10 cellular contexts compared by ENCODE assay signal in genomic region chr7:99560834-99561734, GRCh38. TPM values are rescaled to one million over a fixed set of nuclear protein-coding genes. Genes with fewer than 3 reads are reported as not detected.
DNase-seq lines count a peak whose midpoint lies in the region; ATAC-seq and TF ChIP-seq lines count a peak whose summit lies in the region.
"Had no signal": no experiment of that assay in that cellular context is flagged by ENCODE, and none has a peak within 500 bp of the region (broad histone marks: within the 10 kb centered on the region; RNA-seq: fewer than 3 reads in every experiment).

No MANE protein-coding gene starts in this region.

- intact Hi-C loops in upper lobe of right lung (cut with DNase I) = no loop called here

- CTCF ChIA-PET in activated naive CD4-positive, alpha-beta T cell treated with anti-CD3 and anti-CD28 coated beads, Interleukin-2, amount 10 ng/mL, durations not matched to agents 7 days and 5 days (lab: Charles Lee) = no interaction called here
- CTCF ChIA-PET in activated CD4-positive, alpha-beta memory T cell treated with anti-CD3 and anti-CD28 coated beads, Interleukin-2, amount 10 ng/mL, durations not matched to agents 7 days and 5 days (lab: Charles Lee) = no interaction called here

- no peaks in the 10 kb centered on the region for H3K27me3 Mint-ChIP-seq in activated naive CD4-positive, alpha-beta T cell treated with anti-CD3 and anti-CD28 coated beads, Interleukin-2, amount 10 ng/mL, durations not matched to agents 7 days and 5 days
- no peaks in the 10 kb centered on the region for H3K27me3 Mint-ChIP-seq in activated CD4-positive, alpha-beta memory T cell treated with anti-CD3 and anti-CD28 coated beads, Interleukin-2, amount 10 ng/mL, durations not matched to agents 7 days and 5 days

- no peak for DNase-seq in activated naive CD4-positive, alpha-beta T cell treated with anti-CD3 and anti-CD28 coated beads, Interleukin-2, amount 10 ng/mL, durations not matched to agents 7 days and 5 days
- DNase-seq in activated naive CD4-positive, alpha-beta T cell treated with Interleukin-2 at 50 U/mL for 16 hours = no peak
- DNase-seq in activated CD4-positive, alpha-beta memory T cell treated with anti-CD3 and anti-CD28 coated beads, Interleukin-2, amount 10 ng/mL, durations not matched to agents 7 days and 5 days = no peak
- DNase-seq in suprapubic skin (ENCODE audit: low spot score in 2 of 2) = no peak
- no peak for DNase-seq in epidermal melanocyte (ENCODE audit: insufficient read length, low spot score)
- no peak for DNase-seq in upper lobe of right lung
- DNase-seq: C1 segment of cervical spinal cord, NCI-H1048 had no signal

- H3K9me3 Mint-ChIP-seq in activated naive CD4-positive, alpha-beta T cell treated with anti-CD3 and anti-CD28 coated beads, Interleukin-2, amount 10 ng/mL, durations not matched to agents 7 days and 5 days = no peaks in the 10 kb centered on the region
- no peaks in the 10 kb centered on the region for H3K9me3 Mint-ChIP-seq in activated CD4-positive, alpha-beta memory T cell treated with anti-CD3 and anti-CD28 coated beads, Interleukin-2, amount 10 ng/mL, durations not matched to agents 7 days and 5 days

- TF ChIP-seq CTCF in suprapubic skin (IDR thresholded peaks at IDR 0.05) (no peak), upper lobe of right lung (IDR thresholded peaks at IDR 0.05) (no peak)

- ATAC-seq in GM19328 (IDR thresholded peaks at IDR 0.05; ENCODE audit: unreplicated experiment) (no peak), upper lobe of right lung (no peak)

- no peak for TF ChIP-seq POLR2A in suprapubic skin (IDR thresholded peaks at IDR 0.05)

- no peak overlapping the region for H3K27ac ChIP-seq in iPS-20b (ENCODE audit: low read length)
- peak overlapping the region; percentile 66 for H3K27ac ChIP-seq in suprapubic skin
- H3K27ac ChIP-seq in upper lobe of right lung = no peak overlapping the region

- no peaks in the 10 kb centered on the region for H3K27me3 ChIP-seq in iPS-20b (ENCODE audit: insufficient read depth, low read length)
- no peaks in the 10 kb centered on the region for H3K27me3 ChIP-seq in suprapubic skin
- H3K27me3 ChIP-seq in upper lobe of right lung = no peaks in the 10 kb centered on the region

- peaks cover 66% of the 10 kb centered on the region for H3K36me3 Mint-ChIP-seq in activated naive CD4-positive, alpha-beta T cell treated with anti-CD3 and anti-CD28 coated beads, Interleukin-2, amount 10 ng/mL, durations not matched to agents 7 days and 5 days
- H3K36me3 Mint-ChIP-seq in activated CD4-positive, alpha-beta memory T cell treated with anti-CD3 and anti-CD28 coated beads, Interleukin-2, amount 10 ng/mL, durations not matched to agents 7 days and 5 days (ENCODE audit: low read depth) = peaks cover 77% of the 10 kb centered on the region

- peak overlapping the region; percentile 95 for H3K4me3 Mint-ChIP-seq in activated naive CD4-positive, alpha-beta T cell treated with anti-CD3 and anti-CD28 coated beads, Interleukin-2, amount 10 ng/mL, durations not matched to agents 7 days and 5 days
- H3K4me3 Mint-ChIP-seq in activated CD4-positive, alpha-beta memory T cell treated with anti-CD3 and anti-CD28 coated beads, Interleukin-2, amount 10 ng/mL, durations not matched to agents 7 days and 5 days = peak overlapping the region; percentile 44

- 0 out of 2 replicates have a peak overlapping the region, but pooled peaks have one; percentile 52 for H3K9ac ChIP-seq in iPS-20b (ENCODE audit: low read depth, low read length)

- no peak for TF ChIP-seq EP300 in suprapubic skin (IDR thresholded peaks at IDR 0.05)

- no peaks in the 10 kb centered on the region; the same call in none of the 2 replicates for H3K4me1 ChIP-seq in iPS-20b (ENCODE audit: insufficient read depth, low read length)
- peaks cover 52% of the 10 kb centered on the region for H3K4me1 ChIP-seq in suprapubic skin
- peaks cover 26% of the 10 kb centered on the region for H3K4me1 ChIP-seq in upper lobe of right lung

- H3K36me3 ChIP-seq in iPS-20b (ENCODE audit: insufficient read depth, low read depth, low read length) (peaks cover 70% of the 10 kb centered on the region), suprapubic skin (peaks cover 43% of the 10 kb centered on the region), upper lobe of right lung (peaks cover 70% of the 10 kb centered on the region)

- H3K27ac Mint-ChIP-seq in activated naive CD4-positive, alpha-beta T cell treated with anti-CD3 and anti-CD28 coated beads, Interleukin-2, amount 10 ng/mL, durations not matched to agents 7 days and 5 days = no peak overlapping the region
- H3K27ac Mint-ChIP-seq in activated CD4-positive, alpha-beta memory T cell treated with anti-CD3 and anti-CD28 coated beads, Interleukin-2, amount 10 ng/mL, durations not matched to agents 7 days and 5 days = peak overlapping the region; percentile 22

- H3K4me3 ChIP-seq in iPS-20b (ENCODE audit: low read length) (no peak overlapping the region), suprapubic skin (no peak overlapping the region), upper lobe of right lung (no peak overlapping the region)

- peaks cover 58% of the 10 kb centered on the region for H3K4me1 Mint-ChIP-seq in activated naive CD4-positive, alpha-beta T cell treated with anti-CD3 and anti-CD28 coated beads, Interleukin-2, amount 10 ng/mL, durations not matched to agents 7 days and 5 days
- peaks cover 56% of the 10 kb centered on the region for H3K4me1 Mint-ChIP-seq in activated CD4-positive, alpha-beta memory T cell treated with anti-CD3 and anti-CD28 coated beads, Interleukin-2, amount 10 ng/mL, durations not matched to agents 7 days and 5 days

- POLR2A ChIA-PET in activated CD4-positive, alpha-beta memory T cell treated with anti-CD3 and anti-CD28 coated beads, Interleukin-2, amount 10 ng/mL, durations not matched to agents 7 days and 5 days (lab: Charles Lee) = interaction anchor here (1.3 to 6.6 kb wide), 2 partner anchors 9 to 55 kb away, joined by 3 to 70 read pairs; partner anchors contain the start of genes FAM200A and ZKSCAN5

- 74% methylated on average over 7 of the region's 7 CpGs for WGBS in suprapubic skin

- H3K9me3 ChIP-seq in iPS-20b (ENCODE audit: insufficient read depth, low read depth, low read length) (no peaks in the 10 kb centered on the region), suprapubic skin (no peaks in the 10 kb centered on the region), upper lobe of right lung (no peaks in the 10 kb centered on the region)

RNA-seq across cellular contexts. Expression of gene ZNF655, which starts 2.6 kb away (rescaled TPM):
- total RNA-seq in activated CD4-positive, alpha-beta memory T cell treated with anti-CD3 and anti-CD28 coated beads, Interleukin-2, amount 10 ng/mL, durations not matched to agents 7 days and 5 days = 100 to 1,000 TPM; 102 to 103 TPM
- total RNA-seq in suprapubic skin = 100 to 1,000 TPM; 122 to 240 (median 146) TPM
- total RNA-seq in upper lobe of right lung = 63.1 TPM

RNA-seq across cellular contexts. Expression of gene FAM200A, which starts 9.2 kb away (rescaled TPM):
- total RNA-seq in activated CD4-positive, alpha-beta memory T cell treated with anti-CD3 and anti-CD28 coated beads, Interleukin-2, amount 10 ng/mL, durations not matched to agents 7 days and 5 days = 1 to 10 TPM; 5.0 to 5.1 TPM
- 1 to 10 TPM; 2.7 to 6.9 (median 5.0) TPM for total RNA-seq in suprapubic skin
- 4.9 TPM for total RNA-seq in upper lobe of right lung

RNA-seq across cellular contexts. Expression of gene TMEM225B, which starts 37.0 kb away (rescaled TPM):
- 1 to 10 TPM; 1.3 to 1.9 TPM for total RNA-seq in activated CD4-positive, alpha-beta memory T cell treated with anti-CD3 and anti-CD28 coated beads, Interleukin-2, amount 10 ng/mL, durations not matched to agents 7 days and 5 days
- total RNA-seq in suprapubic skin (1 to 10 TPM; 1.4 to 6.8 (median 2.1) TPM), upper lobe of right lung (1.0 TPM)

RNA-seq across cellular contexts. Expression of gene ZSCAN25, which starts 55.7 kb away (rescaled TPM):
- 10 to 100 TPM; 27.7 TPM for total RNA-seq in activated CD4-positive, alpha-beta memory T cell treated with anti-CD3 and anti-CD28 coated beads, Interleukin-2, amount 10 ng/mL, durations not matched to agents 7 days and 5 days
- total RNA-seq in suprapubic skin (10 to 100 TPM; 15.3 to 46.1 (median 20.0) TPM), upper lobe of right lung (18.3 TPM)

RNA-seq across cellular contexts. Expression of gene ZKSCAN5, which starts 56.6 kb away (rescaled TPM):
- 10 to 100 TPM; 12.0 to 12.2 TPM for total RNA-seq in activated CD4-positive, alpha-beta memory T cell treated with anti-CD3 and anti-CD28 coated beads, Interleukin-2, amount 10 ng/mL, durations not matched to agents 7 days and 5 days
- total RNA-seq in suprapubic skin (1 to 10 TPM; 5.7 to 8.5 (median 7.4) TPM), upper lobe of right lung (7.4 TPM)
